Comparison of ENCODE assay signal across 29 cellular contexts in the genomic region with DNA sequence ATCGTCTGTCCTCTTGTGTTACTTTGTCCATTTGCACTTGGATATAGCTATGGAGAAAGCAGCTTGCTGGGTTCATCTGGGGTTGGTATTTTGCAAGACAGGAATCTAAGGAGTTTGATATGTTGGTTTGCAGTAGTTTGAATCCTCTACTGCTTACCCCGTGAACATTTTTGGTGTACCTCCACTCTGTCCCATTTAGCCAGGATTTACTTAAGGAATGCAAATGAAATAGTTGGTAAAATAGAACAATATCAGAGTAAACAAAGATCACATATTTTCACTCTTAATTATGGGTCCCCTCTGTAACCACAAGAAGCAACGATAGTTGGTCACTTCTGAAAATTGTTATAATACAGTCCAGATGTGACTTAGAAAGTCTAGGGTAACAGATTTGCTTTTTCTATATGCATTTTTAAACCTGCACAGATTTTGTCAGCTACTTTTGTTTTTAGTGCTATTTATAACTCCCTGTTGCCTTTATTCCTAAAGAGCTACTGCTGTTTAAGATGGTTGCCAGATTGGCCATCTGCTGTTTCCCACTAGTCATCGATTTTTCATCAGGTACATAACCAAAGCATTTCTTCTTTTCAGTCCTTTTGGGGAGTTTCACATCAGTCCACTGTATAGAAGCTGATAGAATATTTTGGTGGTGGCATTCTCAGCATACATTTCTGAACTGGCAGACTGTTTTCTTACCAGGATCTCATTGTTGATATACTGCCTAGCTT. TPM values are rescaled to one million over a fixed set of nuclear protein-coding genes. Genes with fewer than 3 reads are reported as not detected.
DNase-seq lines count a peak whose midpoint lies in the region; ATAC-seq and TF ChIP-seq lines count a peak whose summit lies in the region.
"Had no signal": no experiment of that assay in that cellular context is flagged by ENCODE, and none has a peak within 500 bp of the region (broad histone marks: within the 10 kb centered on the region; RNA-seq: fewer than 3 reads in every experiment).

No MANE protein-coding gene starts in this region.

- DNase-seq in cardiac muscle cell (ENCODE audit: low read depth in 1 of 2, low spot score in 1 of 2) = no peak
- no peak for DNase-seq in heart right ventricle
- DNase-seq in M059J (ENCODE audit: low read depth) = peak; percentile 8
- DNase-seq in choroid plexus epithelial cell (ENCODE audit: low read depth) = peak; percentile 4
- no peak for DNase-seq in osteocyte (ENCODE audit: extremely low spot score, unreplicated experiment)
- no peak for DNase-seq in stimulated activated effector memory CD8-positive, alpha-beta T cell treated with anti-CD3 and anti-CD28 coated beads, Interleukin-12 subunit alpha, Interleukin-12 subunit beta, amount 100 ng/mL, for 72 hours (ENCODE audit: low spot score in 2 of 2)
- no peak for DNase-seq in type B pancreatic cell (ENCODE audit: extremely low spot score, unreplicated experiment)
- DNase-seq in T-helper 2 cell = no peak
- DNase-seq: activated gamma-delta T cell treated with Interleukin-2 at 50 U/mL for 16 hours; activated naive CD8-positive, alpha-beta T cell treated with anti-CD3 and anti-CD28 coated beads, Interleukin-2, amount 50 U/mL, for 24 hours; activated T-cell treated with anti-CD3 and anti-CD28 coated beads, Interleukin-2, amount 50 U/mL, for 1 hour; COR-L47; cortex of kidney; DND-41; heart left ventricle; left cardiac atrium; naive B cell; NCI-H1105 treated with DMSO at 0.1 percent for 48 hours; NCI-H2029 treated with DMSO at 0.1 percent for 48 hours; NK-92 treated with Interleukin-12 subunit alpha and Interleukin-12 subunit beta, amount 100 ng/mL, for 24 hours; nucleus accumbens; SJCRH30 had no signal

- H3K36me3 ChIP-seq in cardiac muscle cell (no peaks in the 10 kb centered on the region), heart right ventricle (no peaks in the 10 kb centered on the region)
- H3K36me3 ChIP-seq: breast epithelium, heart left ventricle, SJCRH30, suprapubic skin had no signal

- H3K4me1 ChIP-seq in cardiac muscle cell (ENCODE audit: low read depth) (peaks cover 14% of the 10 kb centered on the region), heart right ventricle (peaks cover 0 to 52% (median 19%) of the 10 kb centered on the region in 9 donors)
- H3K4me1 ChIP-seq: BLaER1 treated with 17β-estradiol and CSF1 and Interleukin-3, amounts not matched to agents 10 nM and 100 nM; breast epithelium; SJCRH30; suprapubic skin had no signal

- no peak for TF ChIP-seq CTCF in cardiac muscle cell (IDR thresholded peaks at IDR 0.05; ENCODE audit: low read depth, low read length)
- no peak for TF ChIP-seq CTCF in heart right ventricle (IDR thresholded peaks at IDR 0.05)
- no peak for TF ChIP-seq CTCF in choroid plexus epithelial cell (conservative IDR thresholded peaks at IDR 0.05; ENCODE audit: low read depth, low read length)
- no peak for TF ChIP-seq CTCF in osteocyte (IDR thresholded peaks at IDR 0.05)
- TF ChIP-seq CTCF in type B pancreatic cell (conservative IDR thresholded peaks at IDR 0.05) = no peak

- H3K9me3 Mint-ChIP-seq in osteocyte (ENCODE audit: unreplicated experiment) = peaks cover 17% of the 10 kb centered on the region
- peaks cover 5% of the 10 kb centered on the region for H3K9me3 Mint-ChIP-seq in stimulated activated effector memory CD8-positive, alpha-beta T cell treated with anti-CD3 and anti-CD28 coated beads, Interleukin-12 subunit alpha, Interleukin-12 subunit beta, amount 100 ng/mL, for 72 hours
- peaks cover 13% of the 10 kb centered on the region for H3K9me3 Mint-ChIP-seq in type B pancreatic cell

- no peaks in the 10 kb centered on the region for H3K27me3 ChIP-seq in cardiac muscle cell
- no peaks in the 10 kb centered on the region for H3K27me3 ChIP-seq in heart right ventricle
- H3K27me3 ChIP-seq: BLaER1 treated with 17β-estradiol and CSF1 and Interleukin-3, amounts not matched to agents 10 nM and 100 nM; breast epithelium; heart left ventricle; SJCRH30; suprapubic skin had no signal

- H3K4me3 Mint-ChIP-seq in osteocyte (ENCODE audit: unreplicated experiment) (no peak overlapping the region), type B pancreatic cell (no peak overlapping the region)
- H3K4me3 Mint-ChIP-seq in stimulated activated effector memory CD8-positive, alpha-beta T cell treated with anti-CD3 and anti-CD28 coated beads, Interleukin-12 subunit alpha, Interleukin-12 subunit beta, amount 100 ng/mL, for 72 hours = no peak overlapping the region
- H3K4me3 Mint-ChIP-seq: activated naive CD8-positive, alpha-beta T cell treated with anti-CD3 and anti-CD28 coated beads, Interleukin-2, amount 50 U/mL, for 24 hours; memory B cell; naive B cell had no signal

- H3K27ac ChIP-seq in cardiac muscle cell = peak overlapping the region; percentile 2
- no peak overlapping the region for H3K27ac ChIP-seq in heart right ventricle
- H3K27ac ChIP-seq: BLaER1 treated with 17β-estradiol and CSF1 and Interleukin-3, amounts not matched to agents 10 nM and 100 nM; breast epithelium; heart left ventricle; HL-60; SJCRH30; suprapubic skin had no signal

- no peak overlapping the region for H3K4me3 ChIP-seq in cardiac muscle cell
- H3K4me3 ChIP-seq in heart right ventricle = no peak overlapping the region
- no peak overlapping the region for H3K4me3 ChIP-seq in choroid plexus epithelial cell (ENCODE audit: low read depth, low read length)
- H3K4me3 ChIP-seq: BLaER1 treated with 17β-estradiol and CSF1 and Interleukin-3, amounts not matched to agents 10 nM and 100 nM; breast epithelium; heart left ventricle; SJCRH30; smooth muscle cell; suprapubic skin had no signal

- ATAC-seq in heart right ventricle = no peak
- no peak for ATAC-seq in stimulated activated effector memory CD8-positive, alpha-beta T cell treated with anti-CD3 and anti-CD28 coated beads, Interleukin-12 subunit alpha, Interleukin-12 subunit beta, amount 100 ng/mL, for 72 hours
- ATAC-seq: activated naive CD8-positive, alpha-beta T cell treated with anti-CD3 and anti-CD28 coated beads, Interleukin-2, amount 50 U/mL, for 24 hours; left cardiac atrium; Panc1 had no signal

- WGBS in heart right ventricle, 2 donors = 58 to 66% methylated on average over 4 of the region's 4 CpGs

- peak overlapping the region; percentile 29 for H3K27ac Mint-ChIP-seq in osteocyte (ENCODE audit: unreplicated experiment)
- H3K27ac Mint-ChIP-seq in stimulated activated effector memory CD8-positive, alpha-beta T cell treated with anti-CD3 and anti-CD28 coated beads, Interleukin-12 subunit alpha, Interleukin-12 subunit beta, amount 100 ng/mL, for 72 hours = no peak overlapping the region
- H3K27ac Mint-ChIP-seq in type B pancreatic cell = no peak overlapping the region
- H3K27ac Mint-ChIP-seq: activated naive CD8-positive, alpha-beta T cell treated with anti-CD3 and anti-CD28 coated beads, Interleukin-2, amount 50 U/mL, for 24 hours; memory B cell had no signal

- H3K9me3 ChIP-seq in cardiac muscle cell (ENCODE audit: low read depth) (no peaks in the 10 kb centered on the region), heart right ventricle (peaks cover 0 to 23% (median 14%) of the 10 kb centered on the region in 11 donors)
- H3K9me3 ChIP-seq: SJCRH30 had no signal

- H3K36me3 Mint-ChIP-seq in osteocyte (ENCODE audit: unreplicated experiment) (peaks cover 12% of the 10 kb centered on the region), type B pancreatic cell (peaks cover 33% of the 10 kb centered on the region)
- H3K36me3 Mint-ChIP-seq in stimulated activated effector memory CD8-positive, alpha-beta T cell treated with anti-CD3 and anti-CD28 coated beads, Interleukin-12 subunit alpha, Interleukin-12 subunit beta, amount 100 ng/mL, for 72 hours = no peaks in the 10 kb centered on the region

- intact Hi-C loops in heart right ventricle (cut with DNase I) = no loop called here

- H3K27me3 Mint-ChIP-seq in osteocyte (ENCODE audit: unreplicated experiment) (no peaks in the 10 kb centered on the region), type B pancreatic cell (no peaks in the 10 kb centered on the region)
- H3K27me3 Mint-ChIP-seq: activated naive CD8-positive, alpha-beta T cell treated with anti-CD3 and anti-CD28 coated beads, Interleukin-2, amount 50 U/mL, for 24 hours; memory B cell; naive B cell had no signal

- H3K4me1 Mint-ChIP-seq in osteocyte (ENCODE audit: unreplicated experiment) = peaks cover 21% of the 10 kb centered on the region
- H3K4me1 Mint-ChIP-seq in stimulated activated effector memory CD8-positive, alpha-beta T cell treated with anti-CD3 and anti-CD28 coated beads, Interleukin-12 subunit alpha, Interleukin-12 subunit beta, amount 100 ng/mL, for 72 hours = peaks cover 38% of the 10 kb centered on the region
- peaks cover 8% of the 10 kb centered on the region for H3K4me1 Mint-ChIP-seq in type B pancreatic cell (ENCODE audit: unreplicated experiment)

RNA-seq across cellular contexts. Expression of a gene that starts 37.6 kb away (rescaled TPM):
- 40.8 and 50.6 TPM in 2 replicates for total RNA-seq in cardiac muscle cell
- polyA plus RNA-seq in cardiac muscle cell = 15.4 and 47.7 TPM in 2 replicates
- 10 to 100 TPM; 22.0 to 41.9 (median 31.2) TPM for total RNA-seq in heart right ventricle
- 1 to 10 TPM; 7.4 to 8.0 TPM for polyA plus RNA-seq in heart right ventricle
- 114 and 149 TPM in 2 replicates for total RNA-seq in M059J (2014; rRNA removed; shearing (Covaris generic))
- total RNA-seq in osteocyte = 57.1 and 57.9 TPM in 2 replicates
- total RNA-seq in type B pancreatic cell (ENCODE audit: low replicate concordance) = 38.9 and 48.4 TPM in 2 replicates

Comparison
In these comparisons a context has a peak if more than half of its experiments do, and no peak if none do; other contexts are left out.
1. DNase-seq: peak in M059J (single experiment) and choroid plexus epithelial cell (single experiment); none in cardiac muscle cell (0 of 2), heart right ventricle (0 of 2), osteocyte (single experiment), stimulated activated effector memory CD8-positive, alpha-beta T cell treated with anti-CD3 and anti-CD28 coated beads, Interleukin-12 subunit alpha, Interleukin-12 subunit beta, amount 100 ng/mL, for 72 hours (0 of 2), type B pancreatic cell (single experiment) and T-helper 2 cell (0 of 5).